In the genomic region with DNA sequence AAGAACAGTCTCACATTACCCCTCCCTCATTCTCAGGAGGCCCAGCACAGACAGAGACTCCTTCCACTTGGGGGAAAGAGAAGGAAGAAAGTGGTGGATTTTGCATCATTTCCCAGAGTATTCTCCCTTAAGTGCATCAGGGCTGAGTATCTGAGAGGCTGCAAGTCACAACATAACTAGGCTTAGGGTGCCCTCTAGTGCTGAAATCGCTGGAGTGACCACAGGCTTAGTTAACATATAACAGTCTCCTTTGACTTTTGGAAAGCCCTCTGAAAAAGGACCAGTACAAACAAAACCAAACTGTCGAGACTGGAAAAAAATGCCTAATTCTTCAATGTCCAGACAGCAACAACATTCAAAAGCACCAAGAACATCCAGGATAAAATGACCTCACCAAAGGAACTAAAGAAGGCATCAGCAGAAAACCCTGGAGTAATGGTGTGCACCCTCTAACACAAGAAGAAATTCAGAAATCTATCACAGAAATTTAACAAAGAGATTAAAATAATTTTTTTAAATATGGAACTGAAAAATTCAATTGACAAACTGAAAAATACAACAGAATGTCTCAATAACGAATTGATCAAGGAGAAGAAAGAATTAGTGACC, we compare ENCODE assay signal across 8 cellular contexts.
DNase-seq lines count a peak whose midpoint lies in the region; ATAC-seq and TF ChIP-seq lines count a peak whose summit lies in the region.

No MANE protein-coding gene starts in this region.

- POLR2A ChIA-PET in HEK293T (lab: Yijun Ruan, JAX) = no interaction called here

- no peak overlapping the region for H3K4me3 ChIP-seq in coronary artery

- TF ChIP-seq CTCF in GM12873 (IDR thresholded peaks at IDR 0.05; ENCODE audit: insufficient read depth, low read depth, low read length, missing control alignments) (peak; percentile 83), chondrocyte (IDR thresholded peaks at IDR 0.05) (peak; percentile 82), coronary artery (IDR thresholded peaks at IDR 0.05) (no peak)

- CTCF ChIA-PET in HEK293T (lab: Yijun Ruan, JAX) = interaction anchor here (0.6 to 0.7 kb wide), 3 partner anchors 49 to 347 kb away, joined by 3 to 5 read pairs (median 4); no protein-coding TSS in a partner anchor

- H3K4me1 Mint-ChIP-seq in chondrocyte (ENCODE audit: low read depth) (no peaks in the 10 kb centered on the region), memory B cell (peaks cover 4% of the 10 kb centered on the region)

- H3K27ac Mint-ChIP-seq in chondrocyte (ENCODE audit: unreplicated experiment) (no peak overlapping the region), memory B cell (no peak overlapping the region)

- H3K27me3 Mint-ChIP-seq in chondrocyte (ENCODE audit: low read depth) (peaks cover 11% of the 10 kb centered on the region), memory B cell (peaks cover 3% of the 10 kb centered on the region)

- no peak overlapping the region for H3K27ac ChIP-seq in coronary artery

- H3K36me3 Mint-ChIP-seq in chondrocyte (ENCODE audit: low read depth) (no peaks in the 10 kb centered on the region), memory B cell (no peaks in the 10 kb centered on the region)

- H3K9me3 Mint-ChIP-seq in chondrocyte (ENCODE audit: low read depth) = no peaks in the 10 kb centered on the region
- H3K9me3 Mint-ChIP-seq in memory B cell = no peaks in the 10 kb centered on the region

- ATAC-seq in memory B cell (ENCODE audit: low read depth) = peak; percentile 77

- no peak overlapping the region for H3K4me3 Mint-ChIP-seq in chondrocyte (ENCODE audit: unreplicated experiment)
- H3K4me3 Mint-ChIP-seq in memory B cell = no peak overlapping the region

- DNase-seq in AG08395 (ENCODE audit: low spot score) (peak; percentile 60), HEK293T (ENCODE audit: extremely low spot score) (peak; percentile 66), LHCN-M2 (ENCODE audit: low read depth) (peak; percentile 3), RKO (ENCODE audit: low spot score) (peak; percentile 82), chondrocyte (ENCODE audit: low spot score) (no peak), memory B cell (ENCODE audit: low spot score in 2 of 2) (peak; percentile 62 to 72), coronary artery (ENCODE audit: low spot score) (no peak)

TF ChIP-seq in HEK293T, 16 proteins besides CTCF, POLR2A, EP300 and RAD21:
- TF ChIP-seq SUZ12 (IDR thresholded peaks at IDR 0.05) = no peak

Comparison
In these comparisons a context has a peak if more than half of its experiments do, and no peak if none do; other contexts are left out.
1. DNase-seq: peak in AG08395 (single experiment), HEK293T (single experiment), LHCN-M2 (single experiment), RKO (single experiment) and memory B cell (2 of 2); none in chondrocyte (single experiment) and coronary artery (single experiment).